ENCODE assay signal across 17 cellular contexts in the genomic region with DNA sequence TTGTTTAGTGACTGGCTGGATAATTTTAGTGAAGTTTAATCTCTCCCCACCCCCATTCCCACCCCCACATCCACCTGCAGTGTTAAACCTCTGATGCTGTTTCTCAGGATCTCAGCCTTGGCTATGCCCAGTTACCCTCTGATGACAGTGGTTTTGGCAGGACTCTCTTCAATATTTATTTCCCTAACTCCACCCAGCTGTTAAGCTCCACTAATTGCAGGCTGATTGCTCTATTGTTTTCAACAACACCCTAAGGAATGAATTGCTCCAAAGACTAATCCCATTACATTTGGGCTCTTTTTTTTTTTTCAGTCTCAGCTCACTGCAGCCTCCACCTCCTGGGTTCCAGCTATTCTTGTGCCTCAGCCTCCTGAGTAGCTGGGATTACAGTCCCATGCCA. TPM values are rescaled to one million over a fixed set of nuclear protein-coding genes. Genes with fewer than 3 reads are reported as not detected.
DNase-seq lines count a peak whose midpoint lies in the region; ATAC-seq and TF ChIP-seq lines count a peak whose summit lies in the region.
"Had no signal": no experiment of that assay in that cellular context is flagged by ENCODE, and none has a peak within 500 bp of the region (broad histone marks: within the 10 kb centered on the region; RNA-seq: fewer than 3 reads in every experiment).

No MANE protein-coding gene starts in this region.

- ATAC-seq in mucosa of descending colon: peak; percentile 74
- ATAC-seq: CD8-positive, alpha-beta T cell had no signal

- H3K4me3 Mint-ChIP-seq in endodermal cell: no peak overlapping the region
- no peak overlapping the region for H3K4me3 Mint-ChIP-seq in osteocyte (ENCODE audit: unreplicated experiment)
- H3K4me3 Mint-ChIP-seq: B cell; CD8-positive, alpha-beta T cell had no signal

- peaks cover 27% of the 10 kb centered on the region for H3K9me3 Mint-ChIP-seq in endodermal cell
- peaks cover 8% of the 10 kb centered on the region for H3K9me3 Mint-ChIP-seq in osteocyte (ENCODE audit: unreplicated experiment)

- peak overlapping the region; percentile 28 for H3K4me3 ChIP-seq in endodermal cell (ENCODE audit: low read length)
- H3K4me3 ChIP-seq in mucosa of descending colon: no peak overlapping the region
- no peak overlapping the region for H3K4me3 ChIP-seq in transverse colon
- H3K4me3 ChIP-seq: BLaER1 treated with 17β-estradiol and CSF1 and Interleukin-3, amounts not matched to agents 10 nM and 100 nM; GM23248; HAP-1 had no signal

- TF ChIP-seq POLR2A in transverse colon (IDR thresholded peaks at IDR 0.05): no peak

- H3K27ac Mint-ChIP-seq in endodermal cell: no peak overlapping the region
- H3K27ac Mint-ChIP-seq in osteocyte (ENCODE audit: unreplicated experiment): no peak overlapping the region
- H3K27ac Mint-ChIP-seq: B cell; CD8-positive, alpha-beta T cell had no signal

- H3K27ac ChIP-seq in endodermal cell (ENCODE audit: low read depth, low read length) (no peak overlapping the region), transverse colon (peak overlapping the region; percentile 72 to 88 (median 82))
- H3K27ac ChIP-seq: BLaER1 treated with 17β-estradiol and CSF1 and Interleukin-3, amounts not matched to agents 10 nM and 100 nM; GM23248 had no signal

- no peaks in the 10 kb centered on the region for H3K36me3 ChIP-seq in endodermal cell (ENCODE audit: control insufficient read depth, insufficient read depth, low read length)
- no peaks in the 10 kb centered on the region for H3K36me3 ChIP-seq in mucosa of descending colon (ENCODE audit: low read depth)
- H3K36me3 ChIP-seq in transverse colon: no peaks in the 10 kb centered on the region
- H3K36me3 ChIP-seq: BLaER1 treated with 17β-estradiol and CSF1 and Interleukin-3, amounts not matched to agents 10 nM and 100 nM; HAP-1 had no signal

- no peaks in the 10 kb centered on the region for H3K27me3 Mint-ChIP-seq in endodermal cell (ENCODE audit: insufficient read depth)
- H3K27me3 Mint-ChIP-seq in osteocyte (ENCODE audit: unreplicated experiment): peaks cover 9% of the 10 kb centered on the region

- H3K27me3 ChIP-seq in endodermal cell (ENCODE audit: control insufficient read depth, insufficient read depth, low read length, poor library complexity, severe bottlenecking): no peaks in the 10 kb centered on the region
- H3K27me3 ChIP-seq in transverse colon: no peaks in the 10 kb centered on the region
- H3K27me3 ChIP-seq: BLaER1 treated with 17β-estradiol and CSF1 and Interleukin-3, amounts not matched to agents 10 nM and 100 nM had no signal

- H3K4me1 Mint-ChIP-seq in endodermal cell (peaks cover 4% of the 10 kb centered on the region), osteocyte (ENCODE audit: unreplicated experiment) (no peaks in the 10 kb centered on the region)
- H3K4me1 Mint-ChIP-seq: B cell had no signal

- in situ Hi-C loops in transverse colon (cut with MboI; ENCODE audit: low pct_ligation_motif_present in 1 of 4, low pct_unique_long_range_greater_than_20kb in 1 of 4, low sequenced_read_pairs in 3 of 4): no loop called here

- TF ChIP-seq CTCF in endodermal cell (conservative IDR thresholded peaks at IDR 0.05): no peak
- TF ChIP-seq CTCF in mucosa of descending colon (IDR thresholded peaks at IDR 0.05): no peak
- TF ChIP-seq CTCF in transverse colon (IDR thresholded peaks at IDR 0.05): no peak
- no peak for TF ChIP-seq CTCF in osteocyte (IDR thresholded peaks at IDR 0.05)

- no peak overlapping the region for H3K9ac ChIP-seq in endodermal cell (ENCODE audit: extremely low read depth, low read length, poor library complexity, severe bottlenecking)
- H3K9ac ChIP-seq: BLaER1 treated with 17β-estradiol and CSF1 and Interleukin-3, amounts not matched to agents 10 nM and 100 nM; GM23248 had no signal

- TF ChIP-seq EP300 in transverse colon (IDR thresholded peaks at IDR 0.05; ENCODE audit: low read depth): no peak

- H3K4me1 ChIP-seq in endodermal cell (ENCODE audit: control insufficient read depth, insufficient read depth, low read length) (no peaks in the 10 kb centered on the region), mucosa of descending colon (ENCODE audit: low read depth) (peaks cover 30% of the 10 kb centered on the region), transverse colon (peaks cover 0 to 43% (median 21%) of the 10 kb centered on the region in 4 donors)
- H3K4me1 ChIP-seq: HAP-1 had no signal

- peaks cover 8% of the 10 kb centered on the region for H3K36me3 Mint-ChIP-seq in endodermal cell (ENCODE audit: low read depth)
- peaks cover 4% of the 10 kb centered on the region for H3K36me3 Mint-ChIP-seq in osteocyte (ENCODE audit: unreplicated experiment)
- H3K36me3 Mint-ChIP-seq: CD8-positive, alpha-beta T cell had no signal

- H3K9me3 ChIP-seq in endodermal cell (ENCODE audit: control insufficient read depth, low read length) (peaks cover 29% of the 10 kb centered on the region), mucosa of descending colon (peaks cover 7% of the 10 kb centered on the region), transverse colon (peaks cover 6 to 10% of the 10 kb centered on the region in 2 donors)
- H3K9me3 ChIP-seq: HAP-1 had no signal

- intact Hi-C loops in mucosa of descending colon (cut with DNase I, micrococcal nuclease): no loop called here
- intact Hi-C loops in transverse colon (cut with DNase I; ENCODE audit: low total_unique reads): no loop called here

- DNase-seq in NCI-H69 (lab: John Stamatoyannopoulos, UW): peak; percentile 43
- no peak for DNase-seq in endodermal cell
- peak in 1 of 3 donors; percentile 78 for DNase-seq in mucosa of descending colon
- peak; percentile 40 for DNase-seq in transverse colon
- DNase-seq in osteocyte (ENCODE audit: extremely low spot score, unreplicated experiment): no peak
- DNase-seq in EL: no peak
- no peak for DNase-seq in activated effector memory CD4-positive, alpha-beta T cell treated with anti-CD3 and anti-CD28 coated beads, Interleukin-2, amount 50 U/mL, for 16 hours
- DNase-seq: 8988T; Calu3; CD8-positive, alpha-beta T cell; DMS 273 treated with DMSO at 0.1 percent for 48 hours; DMS53; DND-41; GM23248 had no signal

RNA-seq across cellular contexts. Expression of gene PHAX, which starts 46.3 kb away (rescaled TPM):
- total RNA-seq in endodermal cell (10 to 100 TPM; 49.9 to 54.1 TPM), mucosa of descending colon (10 to 100 TPM; 30.8 to 43.3 (median 34.0) TPM), transverse colon (10 to 100 TPM in 3 of 4 donors, 1 to 10 TPM in 1; 6.7 to 55.3 (median 49.2) TPM), osteocyte (43.4 and 51.1 TPM in 2 replicates)
- 43.9 TPM for polyA plus RNA-seq in endodermal cell (2013, experiment 1 of 2)
- 41.0 TPM for polyA plus RNA-seq in endodermal cell (2013, experiment 2 of 2)

RNA-seq across cellular contexts. Expression of gene ALDH7A1, which starts 52.1 kb away (rescaled TPM):
- total RNA-seq in endodermal cell: 100 to 1,000 TPM; 133 to 192 TPM
- polyA plus RNA-seq in endodermal cell (2013, experiment 1 of 2): 127 TPM
- 108 TPM for polyA plus RNA-seq in endodermal cell (2013, experiment 2 of 2)
- 10 to 100 TPM; 39.4 to 46.1 (median 41.6) TPM for total RNA-seq in mucosa of descending colon
- 10 to 100 TPM in 3 of 4 donors, 1 to 10 TPM in 1; 9.8 to 33.3 (median 15.1) TPM for total RNA-seq in transverse colon
- 117 and 130 TPM in 2 replicates for total RNA-seq in osteocyte

Comparison
In these comparisons a context has a peak if more than half of its experiments do, and no peak if none do; other contexts are left out.
1. DNase-seq: peak in NCI-H69 (single experiment) and transverse colon (single experiment); none in endodermal cell (single experiment), osteocyte (single experiment), EL (single experiment) and activated effector memory CD4-positive, alpha-beta T cell treated with anti-CD3 and anti-CD28 coated beads, Interleukin-2, amount 50 U/mL, for 16 hours (single experiment).